ENCODE assay signal across 8 cellular contexts in the genomic region with DNA sequence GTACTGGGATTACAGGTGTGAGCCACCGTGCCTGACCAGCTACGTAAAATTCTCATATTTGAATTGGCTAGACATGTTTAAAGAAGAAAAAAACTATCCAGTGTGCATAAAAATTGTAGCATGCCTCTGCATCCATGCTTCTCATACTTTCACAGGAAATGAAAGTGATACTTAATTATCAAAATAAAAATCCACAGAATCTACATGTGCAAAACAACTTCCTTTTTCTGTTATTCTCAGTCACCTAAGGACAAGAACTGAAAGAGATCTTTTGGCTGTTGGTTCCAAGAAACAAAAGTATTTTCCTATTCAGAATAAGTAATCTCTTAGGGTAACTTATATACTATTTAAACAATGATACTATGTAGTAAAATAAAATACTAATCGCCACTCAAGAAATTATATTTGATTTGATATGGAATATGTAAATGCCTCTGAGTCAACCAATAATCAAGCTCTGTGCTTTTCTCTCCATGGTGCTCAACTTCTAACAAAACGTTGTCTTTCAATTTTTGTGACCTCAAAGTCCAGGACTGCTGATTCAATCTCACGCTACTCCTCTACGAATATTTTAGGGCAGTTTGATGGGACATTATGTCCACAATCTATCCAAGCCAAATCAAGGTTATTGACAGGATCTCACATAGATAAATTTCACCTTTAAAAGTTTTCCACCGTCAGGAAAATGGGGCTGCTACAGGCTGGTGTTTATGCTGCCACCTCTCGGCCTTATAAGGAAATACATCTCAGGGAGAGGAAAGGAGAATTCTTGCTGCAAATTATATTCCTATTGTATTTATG.
DNase-seq lines count a peak whose midpoint lies in the region; ATAC-seq lines count a peak whose summit lies in the region.

No MANE protein-coding gene starts in this region.

- H3K9me3 Mint-ChIP-seq in naive thymus-derived CD4-positive, alpha-beta T cell = no peaks in the 10 kb centered on the region

- H3K36me3 Mint-ChIP-seq in naive thymus-derived CD4-positive, alpha-beta T cell = no peaks in the 10 kb centered on the region

- peak; percentile 47 for ATAC-seq in GM18909 (IDR thresholded peaks at IDR 0.05; ENCODE audit: poor library complexity, unreplicated experiment)
- ATAC-seq in naive thymus-derived CD4-positive, alpha-beta T cell = peak; percentile 70

- CTCF ChIA-PET in naive thymus-derived CD4-positive, alpha-beta T cell (lab: Charles Lee) = interaction anchor here (0.5 to 2.4 kb wide), 8 partner anchors 168 to 622 kb away, joined by 3 to 9 read pairs (median 3); no protein-coding TSS in a partner anchor

- peak overlapping the region in 8 of 10 donors; percentile 36 to 83 (median 74) for H3K4me3 Mint-ChIP-seq in naive thymus-derived CD4-positive, alpha-beta T cell

- no peaks in the 10 kb centered on the region for H3K9me3 ChIP-seq in naive thymus-derived CD4-positive, alpha-beta T cell (ENCODE audit: control insufficient read depth in 2 of 3, low read length in 3 of 3)

- H3K27me3 ChIP-seq in naive thymus-derived CD4-positive, alpha-beta T cell (ENCODE audit: control insufficient read depth in 2 of 2, insufficient read depth in 2 of 2, low read length in 2 of 2) = no peaks in the 10 kb centered on the region

- peak overlapping the region in 5 of 9 donors; percentile 13 to 79 (median 72) for H3K27ac Mint-ChIP-seq in naive thymus-derived CD4-positive, alpha-beta T cell

- H3K27ac ChIP-seq in naive thymus-derived CD4-positive, alpha-beta T cell (ENCODE audit: low read depth, low read length) = no peak overlapping the region

- intact Hi-C loops in naive thymus-derived CD4-positive, alpha-beta T cell (cut with micrococcal nuclease) = loop anchor here (1.0 to 5.0 kb wide), 11 partner anchors 26 to 623 kb away; no protein-coding TSS in a partner anchor

- POLR2A ChIA-PET in naive thymus-derived CD4-positive, alpha-beta T cell (lab: Charles Lee) = no interaction called here

- H3K4me3 ChIP-seq in naive thymus-derived CD4-positive, alpha-beta T cell (ENCODE audit: low read length) = no peak overlapping the region

- peaks cover 0 to 16% (median 0%) of the 10 kb centered on the region in 5 donors for H3K27me3 Mint-ChIP-seq in naive thymus-derived CD4-positive, alpha-beta T cell

- H3K36me3 ChIP-seq in naive thymus-derived CD4-positive, alpha-beta T cell (ENCODE audit: control insufficient read depth in 2 of 3, insufficient read depth in 3 of 3, low read length in 3 of 3) = no peaks in the 10 kb centered on the region

- peaks cover 6 to 28% (median 19%) of the 10 kb centered on the region in 7 donors for H3K4me1 Mint-ChIP-seq in naive thymus-derived CD4-positive, alpha-beta T cell

- DNase-seq in DMS79 treated with DMSO at 0.1 percent for 48 hours (lab: John Stamatoyannopoulos, UW) (peak; percentile 7), DMS79 (lab: John Stamatoyannopoulos, UW) (no peak), HPDE6-E6E7 (ENCODE audit: extremely low spot score) (peak; percentile 56), RPMI8226 (peak; percentile 57), dedifferentiated amniotic fluid mesenchymal stem cell (ENCODE audit: extremely low spot score) (peak; percentile 41)
- DNase-seq in naive thymus-derived CD4-positive, alpha-beta T cell = peak in 7 of 9 donors; percentile 13 to 57 (median 41)
- no peak for DNase-seq in NK-92 treated with Interleukin-12 subunit alpha and Interleukin-12 subunit beta, amount 100 ng/mL, for 24 hours (lab: John Stamatoyannopoulos, UW)

- peaks cover 6 to 7% of the 10 kb centered on the region in 2 donors for H3K4me1 ChIP-seq in naive thymus-derived CD4-positive, alpha-beta T cell (ENCODE audit: control insufficient read depth in 2 of 2, insufficient read depth in 2 of 2, low read length in 2 of 2)

Comparison
In these comparisons a context has a peak if more than half of its experiments do, and no peak if none do; other contexts are left out.
1. DNase-seq: peak in DMS79 treated with DMSO at 0.1 percent for 48 hours (single experiment), HPDE6-E6E7 (single experiment), RPMI8226 (single experiment), dedifferentiated amniotic fluid mesenchymal stem cell (single experiment) and naive thymus-derived CD4-positive, alpha-beta T cell (7 of 9); none in DMS79 (single experiment) and NK-92 treated with Interleukin-12 subunit alpha and Interleukin-12 subunit beta, amount 100 ng/mL, for 24 hours (single experiment).